3 cellular contexts compared by ENCODE assay signal in the genomic region with DNA sequence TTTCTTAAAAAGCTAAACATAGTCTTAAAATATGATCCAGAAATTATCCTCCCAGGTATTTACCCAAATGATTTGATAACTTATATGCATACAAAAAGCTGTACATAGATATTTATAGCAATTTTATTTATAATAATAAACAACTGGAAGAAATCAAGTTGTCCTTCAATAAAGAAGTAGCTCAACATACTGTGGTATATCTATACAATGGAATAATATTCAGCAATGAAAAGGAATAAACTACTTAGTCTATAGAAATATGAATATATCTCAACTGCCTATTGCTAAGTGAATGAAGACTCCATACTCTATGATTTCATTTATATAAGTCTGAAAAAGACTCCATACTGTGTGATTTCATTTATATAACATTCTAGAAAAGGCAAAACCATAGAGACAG.
"Had no signal": no experiment of that assay in that cellular context is flagged by ENCODE, and none has a peak within 500 bp of the region (broad histone marks: within the 10 kb centered on the region; RNA-seq: fewer than 3 reads in every experiment).

No MANE protein-coding gene starts in this region.

- DNase-seq: GDM1, GF-D8 had no signal

- ATAC-seq: GM12878 had no signal

- H3K4me3 ChIP-seq: GM12878 had no signal
